In genomic region chr12:6567112-6567680, GRCh38 we compare ENCODE assay signal across 8 cellular contexts. TPM values are rescaled to one million over a fixed set of nuclear protein-coding genes. Genes with fewer than 3 reads are reported as not detected.
DNase-seq lines count a peak whose midpoint lies in the region; ATAC-seq and TF ChIP-seq lines count a peak whose summit lies in the region.

No MANE protein-coding gene starts in this region.

- H3K9me3 ChIP-seq in T-helper 17 cell (ENCODE audit: control insufficient read depth, low read length, poor library complexity, severe bottlenecking) (no peaks in the 10 kb centered on the region), right cardiac atrium (ENCODE audit: control insufficient read depth, low read length) (no peaks in the 10 kb centered on the region), stomach (no peaks in the 10 kb centered on the region)

- peak; percentile 53 for DNase-seq in DMS53 (lab: John Stamatoyannopoulos, UW)
- DNase-seq in DMS53 treated with DMSO at 0.1 percent for 48 hours (lab: John Stamatoyannopoulos, UW; ENCODE audit: unreplicated experiment) = no peak
- no peak for DNase-seq in T-helper 17 cell
- DNase-seq in right cardiac atrium = no peak
- DNase-seq in stomach = no peak
- no peak for DNase-seq in stimulated activated CD4-positive, alpha-beta T cell treated with anti-CD3 and anti-CD28 coated beads, Interleukin-12 subunit alpha, Interleukin-12 subunit beta, amount 100 ng/mL, for 4 hours
- DNase-seq in A172 (ENCODE audit: low spot score) = no peak
- no peak for DNase-seq in hippocampal formation (lab: John Stamatoyannopoulos, UW)

- TF ChIP-seq EP300 in stomach (IDR thresholded peaks at IDR 0.05) = no peak

- intact Hi-C loops in right cardiac atrium (cut with DNase I) = no loop called here
- intact Hi-C loops in stomach (cut with DNase I; ENCODE audit: low total_unique reads) = no loop called here

- peak overlapping the region; percentile 99 for H3K27ac Mint-ChIP-seq in T-helper 17 cell

- no peak for TF ChIP-seq CTCF in stomach (IDR thresholded peaks at IDR 0.05)

- ATAC-seq in T-helper 17 cell (no peak), right cardiac atrium (peak in 1 of 2 donors; percentile 2)

- H3K4me3 Mint-ChIP-seq in T-helper 17 cell = peak overlapping the region; percentile 100

- H3K27ac ChIP-seq in right cardiac atrium (ENCODE audit: low read length) (no peak overlapping the region), stomach (peak overlapping the region in 4 of 5 donors; percentile 91 to 93 (median 92))

- H3K4me3 ChIP-seq in right cardiac atrium (ENCODE audit: low read length) (peak overlapping the region; percentile 53), stomach (peak overlapping the region; percentile 72 to 90 (median 82))

- WGBS in right cardiac atrium = 40% methylated on average over 9 of the region's 9 CpGs
- WGBS in stomach, 5 donors = 34 to 44% (median 35%) methylated on average over 9 of the region's 9 CpGs

- peaks cover 36% of the 10 kb centered on the region for H3K4me1 Mint-ChIP-seq in T-helper 17 cell

- H3K27me3 Mint-ChIP-seq in T-helper 17 cell = no peaks in the 10 kb centered on the region

- peaks cover 18% of the 10 kb centered on the region for H3K36me3 Mint-ChIP-seq in T-helper 17 cell (ENCODE audit: low read depth)

- H3K27me3 ChIP-seq in right cardiac atrium (ENCODE audit: control insufficient read depth, insufficient read depth) = no peaks in the 10 kb centered on the region
- no peaks in the 10 kb centered on the region for H3K27me3 ChIP-seq in stomach

- H3K4me1 ChIP-seq in right cardiac atrium (ENCODE audit: control insufficient read depth, insufficient read depth, low read length) (no peaks in the 10 kb centered on the region), stomach (peaks cover 9 to 29% (median 24%) of the 10 kb centered on the region in 4 donors)

- no peak for TF ChIP-seq POLR2A in stomach (IDR thresholded peaks at IDR 0.05)

- peaks cover 48 to 75% (median 74%) of the 10 kb centered on the region in 4 donors for H3K36me3 ChIP-seq in stomach

RNA-seq across cellular contexts. Expression of gene NOP2, which starts 0.9 kb away (rescaled TPM):
- total RNA-seq in T-helper 17 cell (100 to 1,000 TPM in 1 of 2 donors, 10 to 100 TPM in 1; 90.0 to 122 TPM), right cardiac atrium (10 to 100 TPM; 15.1 to 27.5 (median 16.5) TPM), stomach (100 to 1,000 TPM in 1 of 5 donors, 10 to 100 TPM in 4; 16.3 to 231 (median 30.0) TPM)
- polyA plus RNA-seq in right cardiac atrium (9.6 TPM), stomach (10 to 100 TPM; 19.5 to 27.4 (median 19.7) TPM)
- 53.9 and 59.8 TPM in 2 replicates for total RNA-seq in A172 (2014; rRNA removed; shearing (Covaris generic))

RNA-seq across cellular contexts. Expression of gene IFFO1, which starts 11.4 kb away (rescaled TPM):
- total RNA-seq in T-helper 17 cell (10 to 100 TPM; 29.3 to 37.3 TPM), right cardiac atrium (10 to 100 TPM; 15.1 to 23.6 (median 19.1) TPM), stomach (10 to 100 TPM in 1 of 5 donors, 1 to 10 TPM in 4; 1.4 to 14.0 (median 3.2) TPM)
- polyA plus RNA-seq in right cardiac atrium (15.7 TPM), stomach (1 to 10 TPM; 2.7 to 9.1 (median 3.4) TPM)
- total RNA-seq in A172 (2014; rRNA removed; shearing (Covaris generic)) = 2.1 TPM in 2 replicates

RNA-seq across cellular contexts. Expression of gene GAPDH, which starts 32.9 kb away (rescaled TPM):
- total RNA-seq in T-helper 17 cell = 100 to 1,000 TPM; 640 to 695 TPM
- total RNA-seq in right cardiac atrium = 1,000 to 10,000 TPM; 3,735 to 4,618 (median 3,904) TPM
- 4,983 TPM for polyA plus RNA-seq in right cardiac atrium
- 1,000 to 10,000 TPM in 4 of 5 donors, 100 to 1,000 TPM in 1; 579 to 1,258 (median 1,242) TPM for total RNA-seq in stomach
- 1,000 to 10,000 TPM; 1,352 to 2,765 (median 1,815) TPM for polyA plus RNA-seq in stomach
- 3,748 and 4,015 TPM in 2 replicates for total RNA-seq in A172 (2014; rRNA removed; shearing (Covaris generic))

RNA-seq across cellular contexts. Expression of gene CHD4, which starts 40.0 kb away (rescaled TPM):
- 100 to 1,000 TPM; 461 to 574 TPM for total RNA-seq in T-helper 17 cell
- 100 to 1,000 TPM; 138 to 165 (median 153) TPM for total RNA-seq in right cardiac atrium
- 142 TPM for polyA plus RNA-seq in right cardiac atrium
- total RNA-seq in stomach = 100 to 1,000 TPM; 169 to 315 (median 202) TPM
- 100 to 1,000 TPM; 105 to 139 (median 111) TPM for polyA plus RNA-seq in stomach
- 164 and 201 TPM in 2 replicates for total RNA-seq in A172 (2014; rRNA removed; shearing (Covaris generic))
